9 cellular contexts compared by ENCODE assay signal in the genomic region with DNA sequence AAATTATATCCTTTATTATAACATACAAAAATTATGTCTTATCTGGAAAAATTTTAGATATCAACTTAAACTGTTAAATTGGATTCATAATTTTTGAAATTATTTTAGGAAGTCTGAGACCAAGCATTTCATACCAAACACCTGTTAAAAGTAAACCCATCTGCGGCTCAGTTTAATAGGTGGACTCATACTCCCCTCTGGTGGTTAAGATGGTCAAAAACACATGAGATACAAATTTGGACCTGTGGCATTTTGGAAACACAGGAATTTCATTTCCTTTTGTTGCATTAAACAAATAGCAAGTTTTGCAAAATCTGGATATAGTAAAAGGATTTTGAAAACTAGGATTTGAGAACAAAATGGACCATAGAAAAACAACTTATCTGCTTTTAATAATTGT. TPM values are rescaled to one million over a fixed set of nuclear protein-coding genes. Genes with fewer than 3 reads are reported as not detected.
DNase-seq lines count a peak whose midpoint lies in the region; ATAC-seq, FAIRE-seq and TF ChIP-seq lines count a peak whose summit lies in the region.
"Had no signal": no experiment of that assay in that cellular context is flagged by ENCODE, and none has a peak within 500 bp of the region (broad histone marks: within the 10 kb centered on the region; RNA-seq: fewer than 3 reads in every experiment).

No MANE protein-coding gene starts in this region.

- FAIRE-seq in GM19239 (lab: Jason Lieb, UNC), result peak; percentile 76
- no peak for FAIRE-seq in GM12878 (lab: Jason Lieb, UNC)

- no peak overlapping the region for H3K9ac ChIP-seq in Loucy (ENCODE audit: low read depth, low read length, poor library complexity, severe bottlenecking)
- H3K9ac ChIP-seq in GM12878 (ENCODE audit: control insufficient read depth, insufficient read depth, low read length), result no peak overlapping the region

- H3K36me3 ChIP-seq in Loucy (ENCODE audit: insufficient read depth, low read length) (no peaks in the 10 kb centered on the region), GM12878 (ENCODE audit: control insufficient read depth in 2 of 2, insufficient read depth in 2 of 2, low read length in 1 of 2) (no peaks in the 10 kb centered on the region), right lobe of liver (no peaks in the 10 kb centered on the region)

- H4K20me1 ChIP-seq in Loucy (ENCODE audit: insufficient read depth, low read length, poor library complexity, severe bottlenecking) (no peaks in the 10 kb centered on the region), GM12878 (ENCODE audit: control insufficient read depth, insufficient read depth) (no peaks in the 10 kb centered on the region)

- H3K9me2 ChIP-seq in Loucy (replicated peaks; ENCODE audit: low read depth, low read length), result no peaks in the 10 kb centered on the region

- CTCF ChIA-PET in GM12878 (lab: Yijun Ruan, JAX), result interaction anchor here (0.6 to 1.8 kb wide), 3 partner anchors 205 to 1596 kb away, joined by 3 to 7 read pairs (median 3); no protein-coding TSS in a partner anchor

- TF ChIP-seq POLR2A in GM12878 (IDR thresholded peaks at IDR 0.05; ENCODE audit: low read depth, low read length) (no peak), right lobe of liver (IDR thresholded peaks at IDR 0.05) (no peak)

- no peak overlapping the region for H2AFZ ChIP-seq in Loucy (ENCODE audit: low read length)
- no peak overlapping the region for H2AFZ ChIP-seq in GM12878 (ENCODE audit: control insufficient read depth, low read depth, low read length)

- H3K4me3 ChIP-seq in Loucy (ENCODE audit: low read length, poor library complexity, severe bottlenecking) (no peak overlapping the region), GM12878 (no peak overlapping the region), right lobe of liver (no peak overlapping the region)

- H3K4me1 ChIP-seq in Loucy (ENCODE audit: insufficient read depth, low read length, poor library complexity, severe bottlenecking) (no peaks in the 10 kb centered on the region), GM12878 (ENCODE audit: control insufficient read depth, insufficient read depth, low read length) (no peaks in the 10 kb centered on the region), right lobe of liver (no peaks in the 10 kb centered on the region)

- no peak overlapping the region for H3K4me2 ChIP-seq in Loucy (ENCODE audit: low read depth, low read length, poor library complexity, severe bottlenecking)
- H3K4me2 ChIP-seq in GM12878 (ENCODE audit: control insufficient read depth, insufficient read depth), result no peak overlapping the region

- no peaks in the 10 kb centered on the region for H3F3A ChIP-seq in Loucy (ENCODE audit: low read depth)

- H3K79me2 ChIP-seq in Loucy (ENCODE audit: insufficient read depth, low read length) (no peaks in the 10 kb centered on the region), GM12878 (ENCODE audit: control insufficient read depth, insufficient read depth, low read length) (no peaks in the 10 kb centered on the region)

- peak; percentile 1 for DNase-seq in COLO668 (lab: John Stamatoyannopoulos, UW; ENCODE audit: unreplicated experiment)
- DNase-seq in GM19239 (ENCODE audit: insufficient read length, low spot score), result no peak
- DNase-seq in GM12878 (ENCODE audit: low read depth, low spot score), result no peak
- DNase-seq in right lobe of liver, result no peak
- DNase-seq in DMS79 (lab: John Stamatoyannopoulos, UW), result no peak
- DNase-seq in NK-92 (lab: John Stamatoyannopoulos, UW; ENCODE audit: unreplicated experiment), result no peak

- intact Hi-C loops in GM12878 (cut with micrococcal nuclease; ENCODE audit: unreplicated experiment), result loop anchor here (2.0 to 10.0 kb wide), 5 partner anchors 58 to 1595 kb away; no protein-coding TSS in a partner anchor
- intact Hi-C loops in right lobe of liver (cut with DNase I), result no loop called here

- no peaks in the 10 kb centered on the region for H3K27me3 ChIP-seq in Loucy (ENCODE audit: insufficient read depth, low read length, poor library complexity, severe bottlenecking)
- no peaks in the 10 kb centered on the region for H3K27me3 ChIP-seq in GM12878 (replicated peaks in 1 of 2; ENCODE audit: control insufficient read depth in 2 of 2, insufficient read depth in 2 of 2, low read length in 1 of 2)
- H3K27me3 ChIP-seq in right lobe of liver, result no peaks in the 10 kb centered on the region

- ATAC-seq in GM12878 (peak; percentile 83), right lobe of liver (peak; percentile 78 to 88 (median 80)), HG03457 (IDR thresholded peaks at IDR 0.05; ENCODE audit: unreplicated experiment) (no peak)
- ATAC-seq: naive thymus-derived CD8-positive, alpha-beta T cell had no signal

- POLR2A ChIA-PET in GM12878 (lab: Charles Lee), result no interaction called here

- BruUV-seq in GM12878 (replicated peaks; lab: Mats Ljungman, UMichigan), result no TSS peak

- H3K27ac ChIP-seq in GM12878 (ENCODE audit: control insufficient read depth, insufficient read depth) (no peak overlapping the region), right lobe of liver (no peak overlapping the region)

- SMC1A ChIA-PET in GM12878 (lab: Charles Lee; ENCODE audit: uncharacterized antibody, unreplicated experiment), result interaction anchor here (1.3 kb wide), 1 partner anchor 1595 kb away, joined by 4 read pairs; no protein-coding TSS in a partner anchor

- whole genome bisulfite sequencing in GM12878 (ENCODE audit: insufficient coverage, insufficient replicate concordance, low lambda C conversion rate, missing lambda C conversion rate), result 0% methylated on average over 1 of the region's 1 CpG
- WGBS in right lobe of liver (ENCODE audit: insufficient coverage, low coverage, low lambda C conversion rate, missing lambda C conversion rate), result 20% methylated on average over 1 of the region's 1 CpG

- TF ChIP-seq RAD21 in GM12878 (IDR thresholded peaks at IDR 0.05; ENCODE audit: insufficient read depth, low read depth, low read length), result peak; percentile 88

- TF ChIP-seq CTCF in Loucy (conservative IDR thresholded peaks at IDR 0.05; ENCODE audit: low read length), result peak; percentile 47
- peak; percentile 46 to 60 (median 47); a peak in 5 of 6 replicates for TF ChIP-seq CTCF in GM12878 (IDR thresholded peaks at IDR 0.05 in 2 of 3, conservative IDR thresholded peaks at IDR 0.05 in 1 of 3; ENCODE audit: control insufficient read depth in 2 of 3, extremely low read depth in 1 of 3, insufficient read depth in 1 of 3, low read depth in 3 of 3, low read length in 3 of 3)
- TF ChIP-seq CTCF in right lobe of liver (IDR thresholded peaks at IDR 0.05), result peak; percentile 55 to 66 (median 62)

- RAD21 ChIA-PET in GM12878 (lab: Charles Lee; ENCODE audit: unreplicated experiment), result no interaction called here

- TF ChIP-seq EP300 in GM12878 (IDR thresholded peaks at IDR 0.05; ENCODE audit: borderline replicate concordance in 1 of 2, control insufficient read depth in 1 of 2, low read depth in 2 of 2, low read length in 2 of 2), result no peak

- H3K9me3 ChIP-seq in Loucy (ENCODE audit: insufficient read depth, low read depth, low read length) (no peaks in the 10 kb centered on the region), GM12878 (replicated peaks; ENCODE audit: control insufficient read depth, insufficient read depth, low read length) (no peaks in the 10 kb centered on the region), right lobe of liver (no peaks in the 10 kb centered on the region)

- in situ Hi-C loops in GM12878 (cut with MboI), result no loop called here

TF ChIP-seq in GM12878, 131 proteins besides CTCF, POLR2A, EP300 and RAD21:
- TF ChIP-seq, protein P1, sequence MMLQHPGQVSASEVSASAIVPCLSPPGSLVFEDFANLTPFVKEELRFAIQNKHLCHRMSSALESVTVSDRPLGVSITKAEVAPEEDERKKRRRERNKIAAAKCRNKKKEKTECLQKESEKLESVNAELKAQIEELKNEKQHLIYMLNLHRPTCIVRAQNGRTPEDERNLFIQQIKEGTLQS (IDR thresholded peaks at IDR 0.05; ENCODE audit: borderline replicate concordance, extremely low read depth, low read depth, low read length), result no peak
- no peak for TF ChIP-seq CHD2 (IDR thresholded peaks at IDR 0.05; ENCODE audit: borderline replicate concordance, low read depth, low read length)
- TF ChIP-seq SRF (IDR thresholded peaks at IDR 0.05; ENCODE audit: low read depth in 2 of 2, low read length in 2 of 2), result no peak
- peak; percentile 58; the same call in 1 of the 2 replicates for TF ChIP-seq SMC3 (IDR thresholded peaks at IDR 0.05; ENCODE audit: borderline replicate concordance, low read length)
TF ChIP-seq in GM12878: peak in this region for 1.

RNA-seq across cellular contexts. Expression of a gene that starts 53.7 kb away (rescaled TPM):
- 11.9 and 12.2 TPM in 2 replicates for total RNA-seq in GM12878 (2013; cell fraction: nucleolus; rRNA removed)
- total RNA-seq in GM12878 (2014; rRNA removed) (11.3 and 11.6 TPM in 2 replicates), GM12878 (2014; rRNA removed; fragmentation: Illumina TruSeq; extraction: Trizol) (6.9 and 7.4 TPM in 2 replicates), GM12878 (2021) (15.3 and 15.8 TPM in 2 replicates), right lobe of liver (10 to 100 TPM in 1 of 6 experiments, 1 to 10 TPM in 5; 4.5 to 10.5 (median 5.1) TPM)
- 1.8 TPM for polyA plus RNA-seq in GM12878 (2011; ENCODE audit: low read depth)
- polyA plus RNA-seq in GM12878 (2011; rRNA removed) (1.5 and 1.6 TPM in 2 replicates), GM12878 (2014; fragmentation: Illumina TruSeq; extraction: Trizol) (9.4 and 11.5 TPM in 2 replicates), GM12878 (2014; fragmentation: Nextera tagmentation; extraction: Ambion mirVana) (1 to 10 TPM; 1.3 to 2.4 TPM), GM12878 (2014; rRNA removed) (7.9 and 10.2 TPM in 2 replicates), GM12878 (2016; fragmentation: Nextera tagmentation; extraction: Ambion mirVana) (1 to 10 TPM; 6.9 to 8.2 TPM)
- polyA plus RNA-seq in GM12878 (2011; cell fraction: cytosol; rRNA removed), result 1.6 and 2.1 TPM in 2 replicates
- polyA plus RNA-seq in GM12878 (2011; cell fraction: nucleus; rRNA removed), result 3.2 and 3.6 TPM in 2 replicates
- polyA plus RNA-seq in GM12878 (2012), result 3.3 and 4.0 TPM in 2 replicates
- 2.8 and 4.4 TPM in 2 replicates for polyA minus RNA-seq in GM12878 (2011; rRNA and poly(A)+ RNA removed)
- 0.83 and 1.1 TPM in 2 replicates for polyA minus RNA-seq in GM12878 (2011; cell fraction: cytosol; rRNA and poly(A)+ RNA removed)
- 6.4 and 11.5 TPM in 2 replicates for polyA minus RNA-seq in GM12878 (2011; cell fraction: nucleus; rRNA and poly(A)+ RNA removed)
